Comparison of ENCODE assay signal across 8 cellular contexts in genomic region chr1:6554031-6554906, GRCh38. TPM values are rescaled to one million over a fixed set of nuclear protein-coding genes. Genes with fewer than 3 reads are reported as not detected.
DNase-seq lines count a peak whose midpoint lies in the region; ATAC-seq and TF ChIP-seq lines count a peak whose summit lies in the region.

Gene NOL9, minus strand, starts transcription at chr1:6554513. Its CDS starts 11 bp downstream, at chr1:6554502.

- H3K4me1 ChIP-seq in right cardiac atrium (ENCODE audit: control insufficient read depth, insufficient read depth, low read length) (peaks cover 2% of the 10 kb centered on the region), vagina (peaks cover 24% of the 10 kb centered on the region)

- TF ChIP-seq CTCF in GM13977 (IDR thresholded peaks at IDR 0.05; ENCODE audit: extremely low read depth, insufficient read depth, missing control alignments) (peak; percentile 96), vagina (IDR thresholded peaks at IDR 0.05) (peak; percentile 84 to 95 (median 94))

- H3K27ac ChIP-seq in right cardiac atrium (ENCODE audit: low read length) (peak within 1 kb of the TSS; percentile 54), vagina (peak within 1 kb of the TSS; percentile 73)

- H3K4me3 ChIP-seq in right cardiac atrium (ENCODE audit: low read length) (peak within 1 kb of the TSS; percentile 82), vagina (peak within 1 kb of the TSS; percentile 100)

- ATAC-seq in HG02884 (IDR thresholded peaks at IDR 0.05; ENCODE audit: unreplicated experiment) (peak; percentile 83), T-helper 17 cell (peak; percentile 98), right cardiac atrium (peak; percentile 97)

- H3K4me1 Mint-ChIP-seq in T-helper 17 cell, result peaks cover 2% of the 10 kb centered on the region

- H3K27me3 ChIP-seq in right cardiac atrium (ENCODE audit: control insufficient read depth, insufficient read depth) (no peaks in the 10 kb centered on the region), vagina (no peaks in the 10 kb centered on the region)

- H3K27ac Mint-ChIP-seq in T-helper 17 cell, result peak within 1 kb of the TSS; percentile 72

- no peaks in the 10 kb centered on the region for H3K9me3 ChIP-seq in T-helper 17 cell (ENCODE audit: control insufficient read depth, low read length, poor library complexity, severe bottlenecking)
- H3K9me3 ChIP-seq in right cardiac atrium (ENCODE audit: control insufficient read depth, low read length), result no peaks in the 10 kb centered on the region
- no peaks in the 10 kb centered on the region for H3K9me3 ChIP-seq in vagina

- H3K36me3 Mint-ChIP-seq in T-helper 17 cell (ENCODE audit: low read depth), result no peaks in the 10 kb centered on the region

- DNase-seq in GM13977 (ENCODE audit: low spot score) (peak; percentile 98), NCI-H146 treated with DMSO at 0.1 percent for 48 hours (lab: John Stamatoyannopoulos, UW; ENCODE audit: unreplicated experiment) (peak; percentile 43), T-helper 17 cell (peak; percentile 91 to 97 (median 91)), anterior cingulate cortex (lab: John Stamatoyannopoulos, UW) (peak in 57 of 58 donors; percentile 45 to 94 (median 86)), right cardiac atrium (peak; percentile 95 to 99 (median 98)), putamen (ENCODE audit: low spot score) (peak; percentile 89), vagina (ENCODE audit: extremely low spot score in 2 of 2) (no peak)

- in situ Hi-C loops in GM13977 (cut with MboI; ENCODE audit: low pct_unique_long_range_greater_than_20kb, low sequenced_read_pairs, unreplicated experiment), result no loop called here

- peak within 1 kb of the TSS; percentile 81 for H3K4me3 Mint-ChIP-seq in T-helper 17 cell

- H3K36me3 ChIP-seq in vagina, result peaks cover 0 to 14% of the 10 kb centered on the region in 2 donors

- H3K27me3 Mint-ChIP-seq in T-helper 17 cell, result no peaks in the 10 kb centered on the region

- intact Hi-C loops in right cardiac atrium (cut with DNase I), result loop anchor here in 3 of 4 donors (5.0 to 10.0 kb wide), 3 partner anchors 81 to 93 kb away; no protein-coding TSS in a partner anchor
- intact Hi-C loops in vagina (cut with DNase I), result no loop called here

- WGBS in right cardiac atrium, result 2% methylated on average over 87 of the region's 87 CpGs

- peak in 1 of 2 donors; percentile 21 for TF ChIP-seq POLR2A in vagina (IDR thresholded peaks at IDR 0.05)

RNA-seq across cellular contexts. Expression of gene NOL9, which starts in this region (rescaled TPM):
- total RNA-seq in T-helper 17 cell (10 to 100 TPM; 62.3 to 77.7 TPM), right cardiac atrium (10 to 100 TPM; 12.8 to 17.1 (median 15.6) TPM), vagina (16.7 TPM)
- 6.0 TPM for polyA plus RNA-seq in right cardiac atrium

Comparison
In these comparisons a context has a peak if more than half of its experiments do, and no peak if none do; other contexts are left out.
1. DNase-seq: peak in GM13977 (single experiment), NCI-H146 treated with DMSO at 0.1 percent for 48 hours (single experiment), T-helper 17 cell (3 of 3), anterior cingulate cortex (57 of 58), right cardiac atrium (3 of 3) and putamen (single experiment); none in vagina (0 of 2).
2. Peak in every context shown above with its lines, with median percentiles within 50 percentile points of each other: ATAC-seq.